In the genomic region with DNA sequence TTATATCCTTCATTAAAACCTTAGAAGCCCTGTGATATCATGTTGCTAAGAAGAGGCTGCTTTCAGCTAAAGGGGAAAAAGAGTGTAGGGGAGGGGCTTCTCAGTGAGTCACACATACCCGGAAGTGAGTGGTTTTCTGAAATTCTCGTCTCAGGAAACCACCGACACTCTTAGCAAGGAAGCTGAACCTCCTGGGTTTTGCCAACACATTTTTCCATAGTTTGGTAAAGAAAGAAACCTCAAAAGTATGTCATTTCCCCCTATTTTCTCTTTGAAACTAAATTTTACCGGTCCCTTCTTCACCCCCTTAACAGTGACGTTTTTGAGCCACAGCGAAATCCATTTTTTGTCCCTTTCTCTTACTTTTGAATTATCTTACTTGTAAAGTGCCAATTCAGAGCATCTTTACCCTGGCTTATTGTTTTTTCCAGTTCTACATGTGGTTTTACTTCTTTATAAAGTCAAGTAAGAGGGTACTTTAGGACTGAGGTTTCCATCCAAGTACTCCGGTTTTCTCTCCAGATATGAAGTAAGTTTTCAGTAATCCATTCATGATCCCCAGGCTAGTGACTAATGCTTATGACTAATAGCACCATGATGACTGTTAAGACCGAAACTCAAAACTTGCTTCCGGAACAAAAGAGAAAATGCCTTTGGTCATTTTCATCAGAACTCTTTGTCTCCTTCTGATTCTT, we compare ENCODE assay signal across 1 cellular context.
TF ChIP-seq lines count a peak whose summit lies in the region.

No MANE protein-coding gene starts in this region.

TF ChIP-seq in K562, 482 proteins besides CTCF, POLR2A, EP300 and RAD21 (continued from another document and continues in another):
- TF ChIP-seq, protein P1, sequence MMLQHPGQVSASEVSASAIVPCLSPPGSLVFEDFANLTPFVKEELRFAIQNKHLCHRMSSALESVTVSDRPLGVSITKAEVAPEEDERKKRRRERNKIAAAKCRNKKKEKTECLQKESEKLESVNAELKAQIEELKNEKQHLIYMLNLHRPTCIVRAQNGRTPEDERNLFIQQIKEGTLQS (IDR thresholded peaks at IDR 0.05), result peak; percentile 88
- TF ChIP-seq, protein P1 (CRISPR knock-in tag; conservative IDR thresholded peaks at IDR 0.05), result no peak
- peak; percentile 44; the same call in 1 of the 2 replicates for TF ChIP-seq EHMT2 (IDR thresholded peaks at IDR 0.05)
- TF ChIP-seq SUPT5H (IDR thresholded peaks at IDR 0.05), result 0 out of 2 replicates have a peak, but pooled peaks have one; percentile 34
- peak; percentile 82 for TF ChIP-seq JUND (IDR thresholded peaks at IDR 0.05; ENCODE audit: borderline replicate concordance, low read depth, low read length)
- no peak; the same call in 1 of the 3 replicates for TF ChIP-seq JUND (tag; IDR thresholded peaks at IDR 0.05; ENCODE audit: borderline replicate concordance, low read depth, low read length)
- peak; percentile 91 for TF ChIP-seq POLR2H (tag; IDR thresholded peaks at IDR 0.05; ENCODE audit: low read depth)
- peak; percentile 43 for TF ChIP-seq ARID1B (IDR thresholded peaks at IDR 0.05)
- TF ChIP-seq MAZ (CRISPR knock-in tag; conservative IDR thresholded peaks at IDR 0.05 in 1 of 2, IDR thresholded peaks at IDR 0.05 in 1 of 2), result peak in 1 of 2 experiments; percentile 51; a peak in 1 of 4 replicates
- TF ChIP-seq ERF (CRISPR knock-in tag; IDR thresholded peaks at IDR 0.05), result no peak
- TF ChIP-seq, protein P2, sequence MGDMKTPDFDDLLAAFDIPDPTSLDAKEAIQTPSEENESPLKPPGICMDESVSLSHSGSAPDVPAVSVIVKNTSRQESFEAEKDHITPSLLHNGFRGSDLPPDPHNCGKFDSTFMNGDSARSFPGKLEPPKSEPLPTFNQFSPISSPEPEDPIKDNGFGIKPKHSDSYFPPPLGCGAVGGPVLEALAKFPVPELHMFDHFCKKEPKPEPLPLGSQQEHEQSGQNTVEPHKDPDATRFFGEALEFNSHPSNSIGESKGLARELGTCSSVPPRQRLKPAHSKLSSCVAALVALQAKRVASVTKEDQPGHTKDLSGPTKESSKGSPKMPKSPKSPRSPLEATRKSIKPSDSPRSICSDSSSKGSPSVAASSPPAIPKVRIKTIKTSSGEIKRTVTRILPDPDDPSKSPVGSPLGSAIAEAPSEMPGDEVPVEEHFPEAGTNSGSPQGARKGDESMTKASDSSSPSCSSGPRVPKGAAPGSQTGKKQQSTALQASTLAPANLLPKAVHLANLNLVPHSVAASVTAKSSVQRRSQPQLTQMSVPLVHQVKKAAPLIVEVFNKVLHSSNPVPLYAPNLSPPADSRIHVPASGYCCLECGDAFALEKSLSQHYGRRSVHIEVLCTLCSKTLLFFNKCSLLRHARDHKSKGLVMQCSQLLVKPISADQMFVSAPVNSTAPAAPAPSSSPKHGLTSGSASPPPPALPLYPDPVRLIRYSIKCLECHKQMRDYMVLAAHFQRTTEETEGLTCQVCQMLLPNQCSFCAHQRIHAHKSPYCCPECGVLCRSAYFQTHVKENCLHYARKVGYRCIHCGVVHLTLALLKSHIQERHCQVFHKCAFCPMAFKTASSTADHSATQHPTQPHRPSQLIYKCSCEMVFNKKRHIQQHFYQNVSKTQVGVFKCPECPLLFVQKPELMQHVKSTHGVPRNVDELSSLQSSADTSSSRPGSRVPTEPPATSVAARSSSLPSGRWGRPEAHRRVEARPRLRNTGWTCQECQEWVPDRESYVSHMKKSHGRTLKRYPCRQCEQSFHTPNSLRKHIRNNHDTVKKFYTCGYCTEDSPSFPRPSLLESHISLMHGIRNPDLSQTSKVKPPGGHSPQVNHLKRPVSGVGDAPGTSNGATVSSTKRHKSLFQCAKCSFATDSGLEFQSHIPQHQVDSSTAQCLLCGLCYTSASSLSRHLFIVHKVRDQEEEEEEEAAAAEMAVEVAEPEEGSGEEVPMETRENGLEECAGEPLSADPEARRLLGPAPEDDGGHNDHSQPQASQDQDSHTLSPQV (IDR thresholded peaks at IDR 0.05), result peak; percentile 29; the same call in 1 of the 2 replicates
- no peak for TF ChIP-seq SLC30A9 (CRISPR knock-in tag; IDR thresholded peaks at IDR 0.05)
- TF ChIP-seq PRPF4 (IDR thresholded peaks at IDR 0.05; ENCODE audit: insufficient read depth, low read depth, low read length, poor library complexity, severe bottlenecking), result no peak
- peak; percentile 40 for TF ChIP-seq TAF9B (IDR thresholded peaks at IDR 0.05; ENCODE audit: partially characterized antibody)
- peak; percentile 30 for TF ChIP-seq POLR2B (IDR thresholded peaks at IDR 0.05; ENCODE audit: low read depth, partially characterized antibody)
- TF ChIP-seq ZNF165 (CRISPR knock-in tag; IDR thresholded peaks at IDR 0.05; ENCODE audit: borderline replicate concordance), result no peak
- TF ChIP-seq, protein P3, sequence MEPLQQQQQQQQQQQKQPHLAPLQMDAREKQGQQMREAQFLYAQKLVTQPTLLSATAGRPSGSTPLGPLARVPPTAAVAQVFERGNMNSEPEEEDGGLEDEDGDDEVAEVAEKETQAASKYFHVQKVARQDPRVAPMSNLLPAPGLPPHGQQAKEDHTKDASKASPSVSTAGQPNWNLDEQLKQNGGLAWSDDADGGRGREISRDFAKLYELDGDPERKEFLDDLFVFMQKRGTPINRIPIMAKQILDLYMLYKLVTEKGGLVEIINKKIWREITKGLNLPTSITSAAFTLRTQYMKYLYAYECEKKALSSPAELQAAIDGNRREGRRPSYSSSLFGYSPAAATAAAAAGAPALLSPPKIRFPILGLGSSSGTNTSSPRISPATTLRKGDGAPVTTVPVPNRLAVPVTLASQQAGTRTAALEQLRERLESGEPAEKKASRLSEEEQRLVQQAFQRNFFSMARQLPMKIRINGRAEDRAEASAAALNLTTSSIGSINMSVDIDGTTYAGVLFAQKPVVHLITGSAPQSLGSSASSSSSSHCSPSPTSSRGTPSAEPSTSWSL (CRISPR knock-in tag; IDR thresholded peaks at IDR 0.05; ENCODE audit: borderline replicate concordance), result no peak
- TF ChIP-seq, protein P4, sequence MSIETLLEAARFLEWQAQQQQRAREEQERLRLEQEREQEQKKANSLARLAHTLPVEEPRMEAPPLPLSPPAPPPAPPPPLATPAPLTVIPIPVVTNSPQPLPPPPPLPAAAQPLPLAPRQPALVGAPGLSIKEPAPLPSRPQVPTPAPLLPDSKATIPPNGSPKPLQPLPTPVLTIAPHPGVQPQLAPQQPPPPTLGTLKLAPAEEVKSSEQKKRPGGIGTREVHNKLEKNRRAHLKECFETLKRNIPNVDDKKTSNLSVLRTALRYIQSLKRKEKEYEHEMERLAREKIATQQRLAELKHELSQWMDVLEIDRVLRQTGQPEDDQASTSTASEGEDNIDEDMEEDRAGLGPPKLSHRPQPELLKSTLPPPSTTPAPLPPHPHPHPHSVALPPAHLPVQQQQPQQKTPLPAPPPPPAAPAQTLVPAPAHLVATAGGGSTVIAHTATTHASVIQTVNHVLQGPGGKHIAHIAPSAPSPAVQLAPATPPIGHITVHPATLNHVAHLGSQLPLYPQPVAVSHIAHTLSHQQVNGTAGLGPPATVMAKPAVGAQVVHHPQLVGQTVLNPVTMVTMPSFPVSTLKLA (conservative IDR thresholded peaks at IDR 0.05), result 0 out of 4 replicates have a peak, but pooled peaks of 1 of the 2 experiments have one; percentile 14
- TF ChIP-seq, protein P5, sequence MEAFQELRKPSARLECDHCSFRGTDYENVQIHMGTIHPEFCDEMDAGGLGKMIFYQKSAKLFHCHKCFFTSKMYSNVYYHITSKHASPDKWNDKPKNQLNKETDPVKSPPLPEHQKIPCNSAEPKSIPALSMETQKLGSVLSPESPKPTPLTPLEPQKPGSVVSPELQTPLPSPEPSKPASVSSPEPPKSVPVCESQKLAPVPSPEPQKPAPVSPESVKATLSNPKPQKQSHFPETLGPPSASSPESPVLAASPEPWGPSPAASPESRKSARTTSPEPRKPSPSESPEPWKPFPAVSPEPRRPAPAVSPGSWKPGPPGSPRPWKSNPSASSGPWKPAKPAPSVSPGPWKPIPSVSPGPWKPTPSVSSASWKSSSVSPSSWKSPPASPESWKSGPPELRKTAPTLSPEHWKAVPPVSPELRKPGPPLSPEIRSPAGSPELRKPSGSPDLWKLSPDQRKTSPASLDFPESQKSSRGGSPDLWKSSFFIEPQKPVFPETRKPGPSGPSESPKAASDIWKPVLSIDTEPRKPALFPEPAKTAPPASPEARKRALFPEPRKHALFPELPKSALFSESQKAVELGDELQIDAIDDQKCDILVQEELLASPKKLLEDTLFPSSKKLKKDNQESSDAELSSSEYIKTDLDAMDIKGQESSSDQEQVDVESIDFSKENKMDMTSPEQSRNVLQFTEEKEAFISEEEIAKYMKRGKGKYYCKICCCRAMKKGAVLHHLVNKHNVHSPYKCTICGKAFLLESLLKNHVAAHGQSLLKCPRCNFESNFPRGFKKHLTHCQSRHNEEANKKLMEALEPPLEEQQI (IDR thresholded peaks at IDR 0.05), result 0 out of 2 replicates have a peak, but pooled peaks have one; percentile 41
- TF ChIP-seq, protein P6, sequence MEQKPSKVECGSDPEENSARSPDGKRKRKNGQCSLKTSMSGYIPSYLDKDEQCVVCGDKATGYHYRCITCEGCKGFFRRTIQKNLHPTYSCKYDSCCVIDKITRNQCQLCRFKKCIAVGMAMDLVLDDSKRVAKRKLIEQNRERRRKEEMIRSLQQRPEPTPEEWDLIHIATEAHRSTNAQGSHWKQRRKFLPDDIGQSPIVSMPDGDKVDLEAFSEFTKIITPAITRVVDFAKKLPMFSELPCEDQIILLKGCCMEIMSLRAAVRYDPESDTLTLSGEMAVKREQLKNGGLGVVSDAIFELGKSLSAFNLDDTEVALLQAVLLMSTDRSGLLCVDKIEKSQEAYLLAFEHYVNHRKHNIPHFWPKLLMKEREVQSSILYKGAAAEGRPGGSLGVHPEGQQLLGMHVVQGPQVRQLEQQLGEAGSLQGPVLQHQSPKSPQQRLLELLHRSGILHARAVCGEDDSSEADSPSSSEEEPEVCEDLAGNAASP (IDR thresholded peaks at IDR 0.05), result no peak
- no peak for TF ChIP-seq MCM3 (IDR thresholded peaks at IDR 0.05)
- TF ChIP-seq MBD2 (IDR thresholded peaks at IDR 0.05; ENCODE audit: borderline replicate concordance, low read depth), result peak; percentile 22; the same call in 1 of the 2 replicates
- TF ChIP-seq SMARCE1 (IDR thresholded peaks at IDR 0.05), result peak; percentile 35; the same call in 1 of the 2 replicates
- TF ChIP-seq JUN (IDR thresholded peaks at IDR 0.05; ENCODE audit: borderline replicate concordance, low read depth, low read length), result peak; percentile 87
- TF ChIP-seq JUN (CRISPR knock-in tag; IDR thresholded peaks at IDR 0.05; ENCODE audit: borderline replicate concordance), result no peak
- peak; percentile 99 for TF ChIP-seq FOSL1 (tag; conservative IDR thresholded peaks at IDR 0.05)
- TF ChIP-seq GTF2A2 (tag; IDR thresholded peaks at IDR 0.05), result no peak
- TF ChIP-seq CEBPG (CRISPR knock-in tag; IDR thresholded peaks at IDR 0.05), result no peak
- TF ChIP-seq CEBPG (tag; conservative IDR thresholded peaks at IDR 0.05 in 1 of 2, IDR thresholded peaks at IDR 0.05 in 1 of 2), result peak in 1 of 2 experiments; percentile 71; a peak in 2 of 4 replicates
- TF ChIP-seq NRF1 (conservative IDR thresholded peaks at IDR 0.05 in 1 of 2, IDR thresholded peaks at IDR 0.05 in 1 of 2), result no peak
- TF ChIP-seq, protein P7, sequence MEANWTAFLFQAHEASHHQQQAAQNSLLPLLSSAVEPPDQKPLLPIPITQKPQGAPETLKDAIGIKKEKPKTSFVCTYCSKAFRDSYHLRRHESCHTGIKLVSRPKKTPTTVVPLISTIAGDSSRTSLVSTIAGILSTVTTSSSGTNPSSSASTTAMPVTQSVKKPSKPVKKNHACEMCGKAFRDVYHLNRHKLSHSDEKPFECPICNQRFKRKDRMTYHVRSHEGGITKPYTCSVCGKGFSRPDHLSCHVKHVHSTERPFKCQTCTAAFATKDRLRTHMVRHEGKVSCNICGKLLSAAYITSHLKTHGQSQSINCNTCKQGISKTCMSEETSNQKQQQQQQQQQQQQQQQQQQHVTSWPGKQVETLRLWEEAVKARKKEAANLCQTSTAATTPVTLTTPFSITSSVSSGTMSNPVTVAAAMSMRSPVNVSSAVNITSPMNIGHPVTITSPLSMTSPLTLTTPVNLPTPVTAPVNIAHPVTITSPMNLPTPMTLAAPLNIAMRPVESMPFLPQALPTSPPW (CRISPR knock-in tag; IDR thresholded peaks at IDR 0.05), result peak; percentile 53; the same call in 1 of the 2 replicates
- TF ChIP-seq PHTF2 (CRISPR knock-in tag; IDR thresholded peaks at IDR 0.05), result no peak
- TF ChIP-seq TEAD4 (IDR thresholded peaks at IDR 0.05; ENCODE audit: low read length), result 0 out of 2 replicates have a peak, but pooled peaks have one; percentile 11
- TF ChIP-seq TEAD4 (CRISPR knock-in tag; IDR thresholded peaks at IDR 0.05; ENCODE audit: borderline replicate concordance), result no peak
- TF ChIP-seq BDP1 (IDR thresholded peaks at IDR 0.05; ENCODE audit: insufficient read depth, insufficient read length), result no peak
- TF ChIP-seq DPF2 (IDR thresholded peaks at IDR 0.05), result peak; percentile 61; the same call in 1 of the 2 replicates
- TF ChIP-seq TRIM24 (IDR thresholded peaks at IDR 0.05), result peak in 1 of 2 experiments; percentile 40; a peak in 1 of 4 replicates
- no peak for TF ChIP-seq ZFP36 (IDR thresholded peaks at IDR 0.05; ENCODE audit: low read depth, low read length, partially characterized antibody)
- TF ChIP-seq ZNF384 (IDR thresholded peaks at IDR 0.05; ENCODE audit: low read depth, low read length), result no peak
- 0 out of 2 replicates have a peak, but pooled peaks have one; percentile 30 for TF ChIP-seq TAF7 (tag; IDR thresholded peaks at IDR 0.05)
- TF ChIP-seq ETV1 (tag; conservative IDR thresholded peaks at IDR 0.05; ENCODE audit: low read depth), result 0 out of 2 replicates have a peak, but pooled peaks have one; percentile 24
- TF ChIP-seq JUNB (CRISPR knock-in tag; conservative IDR thresholded peaks at IDR 0.05), result no peak
- TF ChIP-seq, protein P8, sequence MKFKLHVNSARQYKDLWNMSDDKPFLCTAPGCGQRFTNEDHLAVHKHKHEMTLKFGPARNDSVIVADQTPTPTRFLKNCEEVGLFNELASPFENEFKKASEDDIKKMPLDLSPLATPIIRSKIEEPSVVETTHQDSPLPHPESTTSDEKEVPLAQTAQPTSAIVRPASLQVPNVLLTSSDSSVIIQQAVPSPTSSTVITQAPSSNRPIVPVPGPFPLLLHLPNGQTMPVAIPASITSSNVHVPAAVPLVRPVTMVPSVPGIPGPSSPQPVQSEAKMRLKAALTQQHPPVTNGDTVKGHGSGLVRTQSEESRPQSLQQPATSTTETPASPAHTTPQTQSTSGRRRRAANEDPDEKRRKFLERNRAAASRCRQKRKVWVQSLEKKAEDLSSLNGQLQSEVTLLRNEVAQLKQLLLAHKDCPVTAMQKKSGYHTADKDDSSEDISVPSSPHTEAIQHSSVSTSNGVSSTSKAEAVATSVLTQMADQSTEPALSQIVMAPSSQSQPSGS (CRISPR knock-in tag; IDR thresholded peaks at IDR 0.05), result no peak
- TF ChIP-seq GABPA (tag; conservative IDR thresholded peaks at IDR 0.05; ENCODE audit: low read depth), result peak; percentile 59
- 0 out of 4 replicates have a peak, but pooled peaks of 1 of the 2 experiments have one; percentile 13 for TF ChIP-seq RCOR1 (IDR thresholded peaks at IDR 0.05; ENCODE audit: borderline replicate concordance in 1 of 2, low read depth in 2 of 2, low read length in 2 of 2)
- TF ChIP-seq RBFOX2 (IDR thresholded peaks at IDR 0.05; ENCODE audit: low read depth, low read length), result peak; percentile 60
- peak; percentile 80; the same call in 1 of the 2 replicates for TF ChIP-seq NFRKB (IDR thresholded peaks at IDR 0.05; ENCODE audit: low read depth)
- TF ChIP-seq NCOA2 (IDR thresholded peaks at IDR 0.05; ENCODE audit: partially characterized antibody in 2 of 2), result peak in 1 of 2 experiments; percentile 10
- 0 out of 2 replicates have a peak, but pooled peaks have one; percentile 25 for TF ChIP-seq MEF2D (tag; conservative IDR thresholded peaks at IDR 0.05; ENCODE audit: low read depth)
- peak; percentile 86 for TF ChIP-seq GTF2E2 (tag; IDR thresholded peaks at IDR 0.05)
- peak; percentile 46 for TF ChIP-seq EP400 (IDR thresholded peaks at IDR 0.05)
